11 cellular contexts compared by ENCODE assay signal in genomic region chrX:23333842-23334535, GRCh38. TPM values are rescaled to one million over a fixed set of nuclear protein-coding genes. Genes with fewer than 3 reads are reported as not detected.
DNase-seq lines count a peak whose midpoint lies in the region; ATAC-seq and TF ChIP-seq lines count a peak whose summit lies in the region.
"Had no signal": no experiment of that assay in that cellular context is flagged by ENCODE, and none has a peak within 500 bp of the region (broad histone marks: within the 10 kb centered on the region; RNA-seq: fewer than 3 reads in every experiment).

No MANE protein-coding gene starts in this region.

- no peak overlapping the region for H3K4me3 ChIP-seq in mucosa of descending colon
- peak overlapping the region; percentile 23 for H3K4me3 ChIP-seq in upper lobe of right lung

- peak overlapping the region; percentile 15 for H3K4me3 Mint-ChIP-seq in activated naive CD4-positive, alpha-beta T cell treated with anti-CD3 and anti-CD28 coated beads for 36 hours
- no peak overlapping the region for H3K4me3 Mint-ChIP-seq in activated naive CD4-positive, alpha-beta T cell treated with anti-CD3 and anti-CD28 coated beads, Interleukin-2, amount 10 ng/mL, durations not matched to agents 7 days and 5 days
- peak overlapping the region; percentile 85 to 88 (median 86) for H3K4me3 Mint-ChIP-seq in brain

- no peak overlapping the region for H3K27ac Mint-ChIP-seq in activated naive CD4-positive, alpha-beta T cell treated with anti-CD3 and anti-CD28 coated beads for 36 hours
- no peak overlapping the region for H3K27ac Mint-ChIP-seq in activated naive CD4-positive, alpha-beta T cell treated with anti-CD3 and anti-CD28 coated beads, Interleukin-2, amount 10 ng/mL, durations not matched to agents 7 days and 5 days
- H3K27ac Mint-ChIP-seq in brain: peak overlapping the region in 3 of 5 experiments; percentile 28 to 90 (median 67)
- H3K27ac Mint-ChIP-seq: CD4-positive, alpha-beta memory T cell had no signal

- peaks cover 8% of the 10 kb centered on the region for H3K4me1 Mint-ChIP-seq in activated naive CD4-positive, alpha-beta T cell treated with anti-CD3 and anti-CD28 coated beads for 36 hours (ENCODE audit: low read depth)
- H3K4me1 Mint-ChIP-seq in activated naive CD4-positive, alpha-beta T cell treated with anti-CD3 and anti-CD28 coated beads, Interleukin-2, amount 10 ng/mL, durations not matched to agents 7 days and 5 days: peaks cover 8% of the 10 kb centered on the region
- peaks cover 15% of the 10 kb centered on the region for H3K4me1 Mint-ChIP-seq in brain

- TF ChIP-seq CTCF in brain (conservative IDR thresholded peaks at IDR 0.05) (no peak), mucosa of descending colon (IDR thresholded peaks at IDR 0.05) (no peak), upper lobe of right lung (IDR thresholded peaks at IDR 0.05) (no peak)

- intact Hi-C loops in activated naive CD4-positive, alpha-beta T cell treated with anti-CD3 and anti-CD28 coated beads for 36 hours (cut with micrococcal nuclease): loop anchor here (10.0 kb wide), 1 partner anchor 301 kb away; no protein-coding TSS in a partner anchor
- intact Hi-C loops in mucosa of descending colon (cut with DNase I, micrococcal nuclease): no loop called here
- intact Hi-C loops in upper lobe of right lung (cut with DNase I): no loop called here

- no peaks in the 10 kb centered on the region for H3K36me3 Mint-ChIP-seq in activated naive CD4-positive, alpha-beta T cell treated with anti-CD3 and anti-CD28 coated beads for 36 hours (ENCODE audit: low read depth)
- H3K36me3 Mint-ChIP-seq in activated naive CD4-positive, alpha-beta T cell treated with anti-CD3 and anti-CD28 coated beads, Interleukin-2, amount 10 ng/mL, durations not matched to agents 7 days and 5 days: no peaks in the 10 kb centered on the region
- H3K36me3 Mint-ChIP-seq in brain: no peaks in the 10 kb centered on the region
- H3K36me3 Mint-ChIP-seq: CD4-positive, alpha-beta memory T cell had no signal

- H3K4me1 ChIP-seq in mucosa of descending colon (ENCODE audit: low read depth) (no peaks in the 10 kb centered on the region), upper lobe of right lung (no peaks in the 10 kb centered on the region)

- H3K9me3 Mint-ChIP-seq in activated naive CD4-positive, alpha-beta T cell treated with anti-CD3 and anti-CD28 coated beads for 36 hours: no peaks in the 10 kb centered on the region
- H3K9me3 Mint-ChIP-seq in activated naive CD4-positive, alpha-beta T cell treated with anti-CD3 and anti-CD28 coated beads, Interleukin-2, amount 10 ng/mL, durations not matched to agents 7 days and 5 days: no peaks in the 10 kb centered on the region
- H3K9me3 Mint-ChIP-seq in brain: peaks cover 0 to 5% (median 0%) of the 10 kb centered on the region in 5 experiments

- ATAC-seq in mucosa of descending colon (peak; percentile 23), upper lobe of right lung (peak; percentile 50), GM19397 (IDR thresholded peaks at IDR 0.05; ENCODE audit: unreplicated experiment) (no peak)

- DNase-seq in activated naive CD4-positive, alpha-beta T cell treated with anti-CD3 and anti-CD28 coated beads for 36 hours: no peak
- no peak for DNase-seq in activated naive CD4-positive, alpha-beta T cell treated with anti-CD3 and anti-CD28 coated beads, Interleukin-2, amount 10 ng/mL, durations not matched to agents 7 days and 5 days
- DNase-seq in mucosa of descending colon: peak in 2 of 3 donors; percentile 6 to 25
- DNase-seq in upper lobe of right lung: peak; percentile 58
- no peak for DNase-seq in DMS153 treated with DMSO at 0.1 percent for 48 hours (lab: John Stamatoyannopoulos, UW; ENCODE audit: unreplicated experiment)
- no peak for DNase-seq in activated CD4-positive, CD25-positive, alpha-beta regulatory T cell treated with anti-CD3 and anti-CD28 coated beads, Interleukin-2, amount 50 U/mL, for 72 hours
- DNase-seq: CD4-positive, alpha-beta memory T cell; stimulated activated CD4-positive, alpha-beta T cell treated with anti-CD3 and anti-CD28 coated beads, Interleukin-4, amount 100 ng/mL, for 4 hours had no signal

- H3K36me3 ChIP-seq in mucosa of descending colon (ENCODE audit: low read depth) (no peaks in the 10 kb centered on the region), upper lobe of right lung (no peaks in the 10 kb centered on the region)

- H3K27me3 Mint-ChIP-seq in activated naive CD4-positive, alpha-beta T cell treated with anti-CD3 and anti-CD28 coated beads for 36 hours (ENCODE audit: low read depth): peaks cover 47% of the 10 kb centered on the region
- peaks cover 57% of the 10 kb centered on the region for H3K27me3 Mint-ChIP-seq in activated naive CD4-positive, alpha-beta T cell treated with anti-CD3 and anti-CD28 coated beads, Interleukin-2, amount 10 ng/mL, durations not matched to agents 7 days and 5 days
- H3K27me3 Mint-ChIP-seq in brain: peaks cover 66% of the 10 kb centered on the region

- H3K27me3 ChIP-seq in upper lobe of right lung: peaks cover 14% of the 10 kb centered on the region

- CTCF ChIA-PET in activated naive CD4-positive, alpha-beta T cell treated with anti-CD3 and anti-CD28 coated beads for 36 hours (lab: Charles Lee): no interaction called here
- CTCF ChIA-PET in activated naive CD4-positive, alpha-beta T cell treated with anti-CD3 and anti-CD28 coated beads, Interleukin-2, amount 10 ng/mL, durations not matched to agents 7 days and 5 days (lab: Charles Lee): no interaction called here

- no peaks in the 10 kb centered on the region for H3K9me3 ChIP-seq in mucosa of descending colon
- no peaks in the 10 kb centered on the region for H3K9me3 ChIP-seq in upper lobe of right lung

- no peak overlapping the region for H3K27ac ChIP-seq in upper lobe of right lung
- H3K27ac ChIP-seq: RWPE1 had no signal

RNA-seq across cellular contexts. Expression of gene PTCHD1, which starts 0.7 kb away (rescaled TPM):
- not detected for total RNA-seq in activated naive CD4-positive, alpha-beta T cell treated with anti-CD3 and anti-CD28 coated beads for 36 hours
- polyA plus RNA-seq in brain (ENCODE audit: insufficient read depth, low read depth, low replicate concordance): 0.48 TPM
- total RNA-seq in mucosa of descending colon (10 to 100 TPM in 1 of 3 donors, under 1 TPM in 2; 0.61 to 16.0 (median 0.63) TPM), upper lobe of right lung (0.20 TPM)
- total RNA-seq: CD4-positive, alpha-beta memory T cell had no signal
- polyA plus RNA-seq: CD4-positive, alpha-beta memory T cell had no signal

Comparison
In these comparisons a context has a peak if more than half of its experiments do, and no peak if none do; other contexts are left out.
1. DNase-seq: peak in mucosa of descending colon (2 of 3) and upper lobe of right lung (single experiment); none in activated naive CD4-positive, alpha-beta T cell treated with anti-CD3 and anti-CD28 coated beads for 36 hours (single experiment), activated naive CD4-positive, alpha-beta T cell treated with anti-CD3 and anti-CD28 coated beads, Interleukin-2, amount 10 ng/mL, durations not matched to agents 7 days and 5 days (single experiment), DMS153 treated with DMSO at 0.1 percent for 48 hours (single experiment) and activated CD4-positive, CD25-positive, alpha-beta regulatory T cell treated with anti-CD3 and anti-CD28 coated beads, Interleukin-2, amount 50 U/mL, for 72 hours (single experiment).
2. H3K27ac Mint-ChIP-seq: peak in brain (3 of 5); none in activated naive CD4-positive, alpha-beta T cell treated with anti-CD3 and anti-CD28 coated beads for 36 hours (single experiment) and activated naive CD4-positive, alpha-beta T cell treated with anti-CD3 and anti-CD28 coated beads, Interleukin-2, amount 10 ng/mL, durations not matched to agents 7 days and 5 days (single experiment).